ENCODE assay signal across 1 cellular context in genomic region chr20:63707558-63708300, GRCh38.
TF ChIP-seq lines count a peak whose summit lies in the region.

Gene ARFRP1, minus strand, starts transcription at chr20:63707976. Its CDS starts 885 bp downstream, at chr20:63707091.
Gene ZGPAT, plus strand, starts transcription at chr20:63708039. Its CDS starts 542 bp downstream, at chr20:63708581.

TF ChIP-seq in HepG2, 621 proteins besides CTCF, POLR2A, EP300 and RAD21 (continued from another document and continues in another):
- TF ChIP-seq MIER2 (CRISPR knock-in tag; IDR thresholded peaks at IDR 0.05), result peak; percentile 32; the same call in 1 of the 2 replicates
- no peak; the same call in 1 of the 2 replicates for TF ChIP-seq KIAA2018 (CRISPR knock-in tag; IDR thresholded peaks at IDR 0.05; ENCODE audit: borderline replicate concordance)
- TF ChIP-seq ZBTB40 (IDR thresholded peaks at IDR 0.05), result no peak
- TF ChIP-seq ZBTB40 (CRISPR knock-in tag; IDR thresholded peaks at IDR 0.05), result peak; percentile 84
- TF ChIP-seq ATRX (CRISPR knock-in tag; IDR thresholded peaks at IDR 0.05; ENCODE audit: borderline replicate concordance), result no peak
- peak; percentile 81; the same call in 1 of the 2 replicates for TF ChIP-seq MAFG (CRISPR knock-in tag; IDR thresholded peaks at IDR 0.05)
- peak; percentile 39 for TF ChIP-seq ZEB1 (IDR thresholded peaks at IDR 0.05; ENCODE audit: insufficient replicate concordance, low read depth)
- peak; percentile 100 for TF ChIP-seq ZFY (CRISPR knock-in tag; IDR thresholded peaks at IDR 0.05)
- TF ChIP-seq ATF1 (CRISPR knock-in tag; IDR thresholded peaks at IDR 0.05), result no peak
- no peak; the same call in 1 of the 2 replicates for TF ChIP-seq DNMT3B (CRISPR knock-in tag; conservative IDR thresholded peaks at IDR 0.05)
- TF ChIP-seq HNF1B (CRISPR knock-in tag; IDR thresholded peaks at IDR 0.05), result peak; percentile 12; the same call in 1 of the 2 replicates
- no peak for TF ChIP-seq ZNF484 (CRISPR knock-in tag; IDR thresholded peaks at IDR 0.05; ENCODE audit: borderline replicate concordance, low read depth)
- peak; percentile 57; the same call in 1 of the 2 replicates for TF ChIP-seq NFYC (CRISPR knock-in tag; IDR thresholded peaks at IDR 0.05)
- no peak for TF ChIP-seq KDM4B (CRISPR knock-in tag; IDR thresholded peaks at IDR 0.05)
- TF ChIP-seq HOXA5 (CRISPR knock-in tag; IDR thresholded peaks at IDR 0.05), result peak; percentile 92
- TF ChIP-seq ZSCAN30 (CRISPR knock-in tag; IDR thresholded peaks at IDR 0.05), result no peak
- TF ChIP-seq STAT5B (CRISPR knock-in tag; IDR thresholded peaks at IDR 0.05), result peak; percentile 85
- no peak for TF ChIP-seq ZMYM3 (CRISPR knock-in tag; IDR thresholded peaks at IDR 0.05)
- peak; percentile 40; the same call in 1 of the 2 replicates for TF ChIP-seq ZSCAN29 (CRISPR knock-in tag; conservative IDR thresholded peaks at IDR 0.05)
- no peak for TF ChIP-seq ATF7 (IDR thresholded peaks at IDR 0.05)
- peak; percentile 91 for TF ChIP-seq ATF7 (CRISPR knock-in tag; IDR thresholded peaks at IDR 0.05)
- peak; percentile 44; the same call in 1 of the 2 replicates for TF ChIP-seq MNT (IDR thresholded peaks at IDR 0.05)
- no peak for TF ChIP-seq NFE2L2 (IDR thresholded peaks at IDR 0.05; ENCODE audit: low read length)
- peak; percentile 75; the same call in 1 of the 2 replicates for TF ChIP-seq ZNF296 (CRISPR knock-in tag; conservative IDR thresholded peaks at IDR 0.05)
- TF ChIP-seq CHCHD3 (CRISPR knock-in tag; IDR thresholded peaks at IDR 0.05), result peak; percentile 88; the same call in 1 of the 2 replicates
- no peak for TF ChIP-seq ZNF33A (CRISPR knock-in tag; IDR thresholded peaks at IDR 0.05; ENCODE audit: borderline replicate concordance)
- TF ChIP-seq ZNF275 (CRISPR knock-in tag; IDR thresholded peaks at IDR 0.05; ENCODE audit: borderline replicate concordance), result peak; percentile 79
- no peak for TF ChIP-seq SNAPC4 (CRISPR knock-in tag; IDR thresholded peaks at IDR 0.05)
